23 cellular contexts compared by ENCODE assay signal in the genomic region with DNA sequence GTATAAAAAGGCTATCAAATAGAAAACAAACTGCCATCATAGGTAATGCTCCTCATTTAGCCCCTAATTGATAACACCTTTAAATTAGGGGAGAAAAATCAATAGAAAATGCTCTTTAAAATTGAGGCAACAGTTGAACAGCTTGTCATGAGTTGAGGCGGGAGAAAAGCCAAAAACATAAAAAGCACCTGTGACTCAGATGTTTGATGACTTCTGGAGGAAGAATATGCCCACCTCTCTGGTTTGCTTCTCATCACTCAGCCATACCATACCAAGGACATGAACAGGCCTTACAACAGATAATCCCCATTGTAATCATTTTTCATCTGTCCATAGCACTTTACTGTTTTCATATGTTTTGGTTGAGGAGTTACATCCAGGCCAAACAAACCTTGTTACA.
DNase-seq lines count a peak whose midpoint lies in the region; ATAC-seq and TF ChIP-seq lines count a peak whose summit lies in the region.
"Had no signal": no experiment of that assay in that cellular context is flagged by ENCODE, and none has a peak within 500 bp of the region (broad histone marks: within the 10 kb centered on the region; RNA-seq: fewer than 3 reads in every experiment).

No MANE protein-coding gene starts in this region.

- no peak overlapping the region for H3K4me2 ChIP-seq in SK-N-SH

- 95% methylated on average over 1 of the region's 1 CpG for WGBS in SK-N-SH (ENCODE audit: low lambda C conversion rate)

- CTCF ChIA-PET in SK-N-SH (lab: Yijun Ruan, JAX): interaction anchor here (1.2 kb wide), 1 partner anchor 8 kb away, joined by 3 read pairs; no protein-coding TSS in a partner anchor

- POLR2A ChIA-PET in SK-N-SH (lab: Yijun Ruan, JAX): no interaction called here

- TF ChIP-seq CTCF in SK-N-SH (IDR thresholded peaks at IDR 0.05) (no peak), chondrocyte (IDR thresholded peaks at IDR 0.05) (no peak)

- TF ChIP-seq RAD21 in SK-N-SH (IDR thresholded peaks at IDR 0.05; ENCODE audit: low read length): no peak

- no peaks in the 10 kb centered on the region for H3K27me3 ChIP-seq in SK-N-SH (ENCODE audit: insufficient read depth)
- no peaks in the 10 kb centered on the region for H3K27me3 ChIP-seq in MG63

- H3K36me3 ChIP-seq in SK-N-SH (replicated peaks in 1 of 2; ENCODE audit: control insufficient read depth in 1 of 2, insufficient read depth in 2 of 2, low read length in 1 of 2): peaks cover 0 to 5% of the 10 kb centered on the region in 2 experiments
- H3K36me3 ChIP-seq in MG63: no peaks in the 10 kb centered on the region

- H3K9me3 ChIP-seq in SK-N-SH (peaks cover 8% of the 10 kb centered on the region; the same call in 1 of the 2 replicates), MG63 (peaks cover 2% of the 10 kb centered on the region; the same call in 1 of the 2 replicates)

- no peaks in the 10 kb centered on the region for H3K27me3 Mint-ChIP-seq in chondrocyte (ENCODE audit: low read depth)
- no peaks in the 10 kb centered on the region for H3K27me3 Mint-ChIP-seq in activated T-cell treated with anti-CD3 and anti-CD28 coated beads, Interleukin-2, amount 50 U/mL, for 72 hours (ENCODE audit: low read depth)
- H3K27me3 Mint-ChIP-seq: CD8-positive, alpha-beta memory T cell had no signal

- peak; percentile 41 for ATAC-seq in SK-N-SH treated with all-trans-retinoic acid at 6 μM for 48 hours
- no peak for ATAC-seq in HG03378 (IDR thresholded peaks at IDR 0.05; ENCODE audit: unreplicated experiment)
- ATAC-seq in activated T-cell treated with anti-CD3 and anti-CD28 coated beads, Interleukin-2, amount 50 U/mL, for 72 hours (replicated peaks in 1 of 2): no peak
- ATAC-seq: GM12878, Panc1 had no signal

- no peaks in the 10 kb centered on the region for H3K79me2 ChIP-seq in SK-N-SH (ENCODE audit: insufficient read depth)

- peaks cover 9% of the 10 kb centered on the region for H3K9me3 Mint-ChIP-seq in chondrocyte (ENCODE audit: low read depth)
- peaks cover 0 to 4% of the 10 kb centered on the region in 2 donors for H3K9me3 Mint-ChIP-seq in activated T-cell treated with anti-CD3 and anti-CD28 coated beads, Interleukin-2, amount 50 U/mL, for 72 hours

- peaks cover 0 to 3% of the 10 kb centered on the region in 2 experiments; a peak in 2 of 4 replicates for H3K4me1 ChIP-seq in SK-N-SH (ENCODE audit: control insufficient read depth in 1 of 2, insufficient read depth in 2 of 2, low read depth in 1 of 2, low read length in 1 of 2)

- H3K4me3 Mint-ChIP-seq in chondrocyte (ENCODE audit: unreplicated experiment): no peak overlapping the region
- no peak overlapping the region for H3K4me3 Mint-ChIP-seq in activated T-cell treated with anti-CD3 and anti-CD28 coated beads, Interleukin-2, amount 50 U/mL, for 72 hours
- H3K4me3 Mint-ChIP-seq: CD8-positive, alpha-beta memory T cell had no signal

- no peak overlapping the region for H3K4me3 ChIP-seq in SK-N-SH (ENCODE audit: low read depth in 2 of 2, low read length in 1 of 2)
- H3K4me3 ChIP-seq in MG63: no peak overlapping the region
- H3K4me3 ChIP-seq: GM12878 had no signal

- H3K27ac Mint-ChIP-seq in chondrocyte (ENCODE audit: unreplicated experiment): peak overlapping the region; percentile 93
- H3K27ac Mint-ChIP-seq in activated T-cell treated with anti-CD3 and anti-CD28 coated beads, Interleukin-2, amount 50 U/mL, for 72 hours: no peak overlapping the region

- no peak for TF ChIP-seq EP300 in SK-N-SH (IDR thresholded peaks at IDR 0.05; ENCODE audit: borderline replicate concordance in 1 of 2, low read depth in 1 of 2, low read length in 1 of 2)

- H3K4me1 Mint-ChIP-seq in chondrocyte (ENCODE audit: low read depth): peaks cover 40% of the 10 kb centered on the region
- H3K4me1 Mint-ChIP-seq in activated T-cell treated with anti-CD3 and anti-CD28 coated beads, Interleukin-2, amount 50 U/mL, for 72 hours (ENCODE audit: low read depth): no peaks in the 10 kb centered on the region
- H3K4me1 Mint-ChIP-seq: CD8-positive, alpha-beta memory T cell had no signal

- H3K9ac ChIP-seq in SK-N-SH: no peak overlapping the region

- H3K27ac ChIP-seq in SK-N-SH (ENCODE audit: low read depth in 2 of 2, low read length in 1 of 2): no peak overlapping the region; a peak in 1 of 4 replicates
- H3K27ac ChIP-seq: 22Rv1, C4-2B had no signal

- H4K20me1 ChIP-seq in SK-N-SH (ENCODE audit: insufficient read depth): no peaks in the 10 kb centered on the region

- H2AFZ ChIP-seq in SK-N-SH (ENCODE audit: low read depth): no peak overlapping the region

- DNase-seq in SK-N-SH: no peak
- DNase-seq in chondrocyte (ENCODE audit: low spot score): no peak
- peak; percentile 13 for DNase-seq in kidney glomerular epithelial cell (lab: John Stamatoyannopoulos, UW)
- no peak for DNase-seq in MG63
- no peak for DNase-seq in activated CD8-positive, alpha-beta memory T cell treated with anti-CD3 and anti-CD28 coated beads, Interleukin-2, amount 50 U/mL, for 48 hours
- DNase-seq in activated T-cell treated with anti-CD3 and anti-CD28 coated beads, Interleukin-2, amount 50 U/mL, for 72 hours: no peak
- DNase-seq: Calu3; CD8-positive, alpha-beta memory T cell; DMS153; H7; KG1; NCI-H1105; NCI-H146; NCI-H2029; NCI-H2227 treated with DMSO at 0.1 percent for 48 hours; NCI-H510A; SIG-M5 had no signal

- no peaks in the 10 kb centered on the region for H3K9me2 ChIP-seq in SK-N-SH

- H3F3A ChIP-seq in SK-N-SH (replicated peaks; ENCODE audit: insufficient read depth): no peaks in the 10 kb centered on the region

- peaks cover 5% of the 10 kb centered on the region for H3K36me3 Mint-ChIP-seq in chondrocyte (ENCODE audit: low read depth)
- H3K36me3 Mint-ChIP-seq in activated T-cell treated with anti-CD3 and anti-CD28 coated beads, Interleukin-2, amount 50 U/mL, for 72 hours (ENCODE audit: insufficient read depth in 2 of 2): no peaks in the 10 kb centered on the region
- H3K36me3 Mint-ChIP-seq: CD8-positive, alpha-beta memory T cell had no signal

TF ChIP-seq in SK-N-SH treated with all-trans-retinoic acid at 6 μM for 48 hours, 23 proteins besides CTCF, POLR2A, EP300 and RAD21 (continues in another document):
- TF ChIP-seq OSR1 (CRISPR knock-in tag; IDR thresholded peaks at IDR 0.05): no peak
- TF ChIP-seq ZNF565 (CRISPR knock-in tag; conservative IDR thresholded peaks at IDR 0.05; ENCODE audit: low read depth): no peak
- no peak for TF ChIP-seq ZC3H10 (CRISPR knock-in tag; IDR thresholded peaks at IDR 0.05)
- TF ChIP-seq ZFP3 (CRISPR knock-in tag; IDR thresholded peaks at IDR 0.05): no peak
- no peak for TF ChIP-seq ZFP30 (CRISPR knock-in tag; IDR thresholded peaks at IDR 0.05)
- no peak for TF ChIP-seq ZNF70 (CRISPR knock-in tag; IDR thresholded peaks at IDR 0.05)
- TF ChIP-seq PATZ1 (CRISPR knock-in tag; IDR thresholded peaks at IDR 0.05; ENCODE audit: borderline replicate concordance): no peak
- TF ChIP-seq ISL1 (CRISPR knock-in tag; IDR thresholded peaks at IDR 0.05): no peak
- TF ChIP-seq RARB (CRISPR knock-in tag; IDR thresholded peaks at IDR 0.05): no peak

TF ChIP-seq in SK-N-SH, 30 proteins besides CTCF, POLR2A, EP300 and RAD21:
- TF ChIP-seq FOXJ3 (CRISPR knock-in tag; IDR thresholded peaks at IDR 0.05) (no peak), PBX3 (IDR thresholded peaks at IDR 0.05) (no peak), MAX (IDR thresholded peaks at IDR 0.05; ENCODE audit: low read depth) (no peak)
TF ChIP-seq in SK-N-SH: peak in this region for 0.
